Comparison of ENCODE assay signal across 12 cellular contexts in genomic region chr5:180590543-180591248, GRCh38. TPM values are rescaled to one million over a fixed set of nuclear protein-coding genes. Genes with fewer than 3 reads are reported as not detected.
DNase-seq lines count a peak whose midpoint lies in the region; ATAC-seq, FAIRE-seq and TF ChIP-seq lines count a peak whose summit lies in the region.
"Had no signal": no experiment of that assay in that cellular context is flagged by ENCODE, and none has a peak within 500 bp of the region (broad histone marks: within the 10 kb centered on the region; RNA-seq: fewer than 3 reads in every experiment).

No MANE protein-coding gene starts in this region.

- peaks cover 11% of the 10 kb centered on the region for H3K4me1 Mint-ChIP-seq in neural progenitor cell

- H3F3A ChIP-seq in neural progenitor cell (ENCODE audit: low read depth) = peaks cover 3% of the 10 kb centered on the region

- peaks cover 20% of the 10 kb centered on the region; the same call in 1 of the 2 replicates for H3K23me2 ChIP-seq in H1 (ENCODE audit: low read depth, low read length)

- H2BK12ac ChIP-seq in H1 (ENCODE audit: low read depth, low read length) = no peak overlapping the region

- H3K36me3 ChIP-seq in left ventricle myocardium inferior = no peaks in the 10 kb centered on the region
- no peaks in the 10 kb centered on the region; a peak in 1 of 8 replicates for H3K36me3 ChIP-seq in H1 (ENCODE audit: control insufficient read depth in 2 of 4, insufficient read depth in 4 of 4, low read length in 3 of 4)
- no peaks in the 10 kb centered on the region for H3K36me3 ChIP-seq in neural progenitor cell

- H4K91ac ChIP-seq in H1 (replicated peaks; ENCODE audit: insufficient read length, low read length) = no peak overlapping the region

- peaks cover 47% of the 10 kb centered on the region for H3K27me3 Mint-ChIP-seq in neural progenitor cell (ENCODE audit: insufficient read depth, low read depth)

- no peak overlapping the region; the same call in 1 of the 2 replicates for H3K18ac ChIP-seq in H1 (ENCODE audit: extremely low read depth, low read length)

- ATAC-seq in Right ventricle myocardium inferior (no peak), GM21423 (IDR thresholded peaks at IDR 0.05; ENCODE audit: unreplicated experiment) (no peak), HG02885 (IDR thresholded peaks at IDR 0.05; ENCODE audit: poor library complexity, unreplicated experiment) (no peak)
- ATAC-seq: stimulated activated memory B cell treated with anti-CD40 and anti-IgM and Interleukin-4, amounts not matched to agents 10 μg/mL and 1 μg/mL and 100 μg/mL, for 72 hours had no signal

- WGBS in H1 (ENCODE audit: extremely low coverage in 1 of 2, insufficient coverage in 1 of 2, insufficient read length in 1 of 2, insufficient replicate concordance in 2 of 2, low coverage in 1 of 2, low lambda C conversion rate in 2 of 2, missing lambda C conversion rate in 1 of 2), 2 experiments = 7% methylated on average over 38 of the region's 54 CpGs; no CpG with 5 or more reads in 1 of the 2 experiments

- CTCF ChIA-PET in H1 (lab: Charles Lee; ENCODE audit: partially characterized antibody) = interaction anchor here (0.6 to 1.6 kb wide), 7 partner anchors 10 to 128 kb away, joined by 3 to 5 read pairs (median 4); no protein-coding TSS in a partner anchor

- peaks cover 2% of the 10 kb centered on the region for H3K36me3 Mint-ChIP-seq in neural progenitor cell
- H3K36me3 Mint-ChIP-seq: stimulated activated memory B cell treated with anti-CD40 and anti-IgM and Interleukin-4, amounts not matched to agents 10 μg/mL and 1 μg/mL and 100 μg/mL, for 72 hours had no signal

- H3K9me3 Mint-ChIP-seq in neural progenitor cell = peaks cover 6% of the 10 kb centered on the region
- H3K9me3 Mint-ChIP-seq: activated T-cell treated with anti-CD3 and anti-CD28 coated beads, Interleukin-2, amount 50 U/mL, for 4 hours had no signal

- POLR2A ChIA-PET in H1 (lab: Charles Lee; ENCODE audit: partially characterized antibody) = interaction anchor here (0.6 to 2.3 kb wide), 2 partner anchors 10 to 13 kb away, joined by 3 to 9 read pairs; no protein-coding TSS in a partner anchor

- H3K23ac ChIP-seq in H1 (ENCODE audit: insufficient read length) = no peak overlapping the region

- H3K9me3 ChIP-seq in left ventricle myocardium inferior (replicated peaks) (peaks cover 4% of the 10 kb centered on the region), H1 (ENCODE audit: insufficient read depth in 2 of 2, low read depth in 1 of 2, low read length in 1 of 2) (no peaks in the 10 kb centered on the region), neural progenitor cell (ENCODE audit: low read depth) (no peaks in the 10 kb centered on the region)

- no peak overlapping the region for H3K4ac ChIP-seq in H1 (replicated peaks; ENCODE audit: insufficient read length, low read depth, low read length)

- H3K27ac ChIP-seq in left ventricle myocardium inferior (replicated peaks) (no peak overlapping the region), H1 (ENCODE audit: low read depth, low read length) (no peak overlapping the region), neural progenitor cell (no peak overlapping the region)

- H3K27ac Mint-ChIP-seq in neural progenitor cell = no peak overlapping the region
- H3K27ac Mint-ChIP-seq: stimulated activated memory B cell treated with anti-CD40 and anti-IgM and Interleukin-4, amounts not matched to agents 10 μg/mL and 1 μg/mL and 100 μg/mL, for 72 hours had no signal

- no peak overlapping the region for H3K9ac ChIP-seq in H1 (replicated peaks in 1 of 4; ENCODE audit: extremely low read depth in 1 of 4, low read depth in 3 of 4, low read length in 3 of 4)
- H3K9ac ChIP-seq in neural progenitor cell = no peak overlapping the region

- intact Hi-C loops in left ventricle myocardium inferior (cut with micrococcal nuclease) = no loop called here
- intact Hi-C loops in Right ventricle myocardium inferior (cut with DNase I) = no loop called here

- H3K79me2 ChIP-seq in H1 (ENCODE audit: control insufficient read depth in 1 of 2, insufficient read depth in 2 of 2, low read length in 2 of 2) = no peaks in the 10 kb centered on the region
- no peaks in the 10 kb centered on the region for H3K79me2 ChIP-seq in neural progenitor cell (ENCODE audit: low read depth)

- FAIRE-seq in H1 (lab: Jason Lieb, UNC) = no peak
- FAIRE-seq: small intestine had no signal

- H4K8ac ChIP-seq in H1 (ENCODE audit: extremely low read depth, insufficient read depth, low read length) = peak overlapping the region; percentile 60; the same call in 1 of the 2 replicates

- DNase-seq in left ventricle myocardium inferior (no peak), Right ventricle myocardium inferior (ENCODE audit: missing footprints) (no peak), H1 (ENCODE audit: low read depth in 1 of 2, low spot score in 2 of 2) (peak in 1 of 2 experiments; percentile 72), neural progenitor cell (ENCODE audit: low spot score) (peak; percentile 61), SHP77 (lab: John Stamatoyannopoulos, UW) (no peak), UCSD-AML1 (lab: John Stamatoyannopoulos, UW; ENCODE audit: unreplicated experiment) (no peak)
- DNase-seq: activated T-cell treated with anti-CD3 and anti-CD28 coated beads, Interleukin-2, amount 50 U/mL, for 4 hours; small intestine had no signal

- peak overlapping the region; percentile 85 to 97 for H3K4me2 ChIP-seq in H1 (ENCODE audit: insufficient read depth in 1 of 2, low read depth in 2 of 2, low read length in 2 of 2)
- H3K4me2 ChIP-seq in neural progenitor cell = peak overlapping the region; percentile 93

- H3K4me3 Mint-ChIP-seq in neural progenitor cell = no peak overlapping the region
- H3K4me3 Mint-ChIP-seq: activated T-cell treated with anti-CD3 and anti-CD28 coated beads, Interleukin-2, amount 50 U/mL, for 4 hours; stimulated activated memory B cell treated with anti-CD40 and anti-IgM and Interleukin-4, amounts not matched to agents 10 μg/mL and 1 μg/mL and 100 μg/mL, for 72 hours had no signal

- H3K4me3 ChIP-seq in left ventricle myocardium inferior (peak overlapping the region; percentile 60), H1 (ENCODE audit: extremely low read depth in 1 of 4, insufficient read depth in 2 of 4, low read depth in 3 of 4, low read length in 4 of 4) (peak overlapping the region; percentile 3 to 69 (median 46)), neural progenitor cell (peak overlapping the region; percentile 56)

- H2BK120ac ChIP-seq in H1 (replicated peaks; ENCODE audit: low read depth, low read length) = no peak overlapping the region

- H3K27me3 ChIP-seq in left ventricle myocardium inferior (ENCODE audit: low read depth) (peaks cover 71% of the 10 kb centered on the region), H1 (replicated peaks in 1 of 4; ENCODE audit: control insufficient read depth in 3 of 4, extremely low read depth in 1 of 4, insufficient read depth in 3 of 4, low read length in 3 of 4) (peaks cover 22 to 51% (median 40%) of the 10 kb centered on the region in 4 experiments), neural progenitor cell (peaks cover 82% of the 10 kb centered on the region)

- no peak overlapping the region for H3K14ac ChIP-seq in H1 (ENCODE audit: insufficient read length)

- H2AFZ ChIP-seq in H1 (ENCODE audit: low read length) (0 out of 2 replicates have a peak overlapping the region, but pooled peaks have one; percentile 50), neural progenitor cell (replicated peaks) (peak overlapping the region; percentile 90)

- TF ChIP-seq EP300 in H1 (IDR thresholded peaks at IDR 0.05; ENCODE audit: borderline replicate concordance in 1 of 2, low read depth in 2 of 2, low read length in 2 of 2) = no peak

- peak in 1 of 2 experiments; percentile 38; a peak in 3 of 4 replicates for TF ChIP-seq RAD21 in H1 (IDR thresholded peaks at IDR 0.05 in 1 of 2, conservative IDR thresholded peaks at IDR 0.05 in 1 of 2; ENCODE audit: low read depth in 2 of 2, low read length in 2 of 2)

- no peak overlapping the region for H2BK15ac ChIP-seq in H1 (ENCODE audit: low read length)

- H3K79me1 ChIP-seq in H1 (ENCODE audit: low read depth, low read length) = no peaks in the 10 kb centered on the region

- no peak overlapping the region for H2BK20ac ChIP-seq in H1 (ENCODE audit: low read length)

- no peak for TF ChIP-seq POLR2A in H1 (IDR thresholded peaks at IDR 0.05; ENCODE audit: control extremely low read depth in 1 of 2, low read depth in 2 of 2, low read length in 2 of 2)

- peaks cover 21% of the 10 kb centered on the region for H3K4me1 ChIP-seq in left ventricle myocardium inferior
- peaks cover 0 to 9% (median 3%) of the 10 kb centered on the region in 4 experiments; a peak in 5 of 7 replicates for H3K4me1 ChIP-seq in H1 (replicated peaks in 1 of 4; ENCODE audit: control insufficient read depth in 3 of 4, insufficient read depth in 4 of 4, low read length in 3 of 4)
- peaks cover 12% of the 10 kb centered on the region for H3K4me1 ChIP-seq in neural progenitor cell

- no peak overlapping the region for H2BK5ac ChIP-seq in H1 (ENCODE audit: low read depth, low read length)

- H4K20me1 ChIP-seq in H1 (replicated peaks in 1 of 2; ENCODE audit: control insufficient read depth in 1 of 2, insufficient read depth in 2 of 2, low read length in 2 of 2) (peaks cover 0 to 4% of the 10 kb centered on the region in 2 experiments), neural progenitor cell (ENCODE audit: low read depth) (no peaks in the 10 kb centered on the region)

- no peak overlapping the region for H2AK5ac ChIP-seq in H1 (ENCODE audit: low read depth, low read length)

- H4K5ac ChIP-seq in H1 (ENCODE audit: insufficient read length, low read depth, low read length) = no peak overlapping the region

- TF ChIP-seq CTCF in left ventricle myocardium inferior (IDR thresholded peaks at IDR 0.05; ENCODE audit: borderline replicate concordance) = no peak
- TF ChIP-seq CTCF in H1 (IDR thresholded peaks at IDR 0.05; ENCODE audit: control extremely low read depth in 1 of 3, insufficient read depth in 1 of 3, low read depth in 1 of 3, low read length in 3 of 3) = peak in 1 of 3 experiments; percentile 7; a peak in 1 of 4 replicates
- TF ChIP-seq CTCF in neural progenitor cell (IDR thresholded peaks at IDR 0.05) = peak; percentile 25

- H3K56ac ChIP-seq in H1 (replicated peaks; ENCODE audit: insufficient read length, low read depth, low read length) = no peak overlapping the region

RNA-seq across cellular contexts. Expression of gene SCGB3A1, which starts 0.6 kb away (rescaled TPM):
- total RNA-seq in left ventricle myocardium inferior (not detected), Right ventricle myocardium inferior (not detected), neural progenitor cell (ENCODE audit: low replicate concordance) (not detected in 2 replicates)
- total RNA-seq in H1 (2021; fragmentation: NEBNext Ultra II Directional; extraction: Animal tissue kit (Norgen Biotek cat#: 25700)) = not detected in 2 replicates
- polyA plus RNA-seq in H1 (2011; rRNA removed) = 0.20 TPM in 1 of 2 replicates, not detected in the other
- not detected for polyA plus RNA-seq in H1 (2011; cell fraction: cytosol; rRNA removed)
- polyA plus RNA-seq in H1 (2011; cell fraction: nucleus; rRNA removed) = 0.31 TPM
- polyA plus RNA-seq in H1 (2012, experiment 1 of 2) = not detected in 4 replicates
- polyA plus RNA-seq in H1 (2012, experiment 2 of 2) = not detected
- 0.18 TPM for polyA plus RNA-seq in H1 (2013, experiment 1 of 2)
- 0.24 TPM for polyA plus RNA-seq in H1 (2013, experiment 2 of 2)
- not detected in 2 replicates for polyA minus RNA-seq in H1 (2011; rRNA and poly(A)+ RNA removed)
- not detected for polyA minus RNA-seq in H1 (2011; cell fraction: cytosol; rRNA and poly(A)+ RNA removed)
- polyA minus RNA-seq in H1 (2011; cell fraction: nucleus; rRNA and poly(A)+ RNA removed) = not detected
- polyA plus RNA-seq: BJ had no signal

RNA-seq across cellular contexts. Expression of gene FLT4, which starts 58.7 kb away (rescaled TPM):
- total RNA-seq in left ventricle myocardium inferior (6.1 TPM), Right ventricle myocardium inferior (5.5 TPM), neural progenitor cell (ENCODE audit: low replicate concordance) (2.3 and 13.9 TPM in 2 replicates)
- 7.7 TPM in 2 replicates for total RNA-seq in H1 (2021; fragmentation: NEBNext Ultra II Directional; extraction: Animal tissue kit (Norgen Biotek cat#: 25700))
- polyA plus RNA-seq in H1 (2011; rRNA removed) = 6.5 and 8.5 TPM in 2 replicates
- polyA plus RNA-seq in H1 (2011; cell fraction: cytosol; rRNA removed) = 8.5 TPM
- polyA plus RNA-seq in H1 (2011; cell fraction: nucleus; rRNA removed) = 32.2 TPM
- 6.1 to 9.2 TPM (median 6.8 TPM) in 4 replicates for polyA plus RNA-seq in H1 (2012, experiment 1 of 2)
- polyA plus RNA-seq in H1 (2012, experiment 2 of 2) = 6.1 TPM
- 7.0 TPM for polyA plus RNA-seq in H1 (2013, experiment 1 of 2)
- 7.1 TPM for polyA plus RNA-seq in H1 (2013, experiment 2 of 2)
- polyA minus RNA-seq in H1 (2011; rRNA and poly(A)+ RNA removed) = 7.1 and 11.7 TPM in 2 replicates
- polyA minus RNA-seq in H1 (2011; cell fraction: cytosol; rRNA and poly(A)+ RNA removed) = 8.1 TPM
- polyA minus RNA-seq in H1 (2011; cell fraction: nucleus; rRNA and poly(A)+ RNA removed) = 14.3 TPM
